In genomic region chr12:71732357-71732712, GRCh38 we compare ENCODE assay signal across 19 cellular contexts.
"Had no signal": no experiment of that assay in that cellular context is flagged by ENCODE, and none has a peak within 500 bp of the region (broad histone marks: within the 10 kb centered on the region; RNA-seq: fewer than 3 reads in every experiment).

No MANE protein-coding gene starts in this region.

- H3K4me3 ChIP-seq: body of pancreas, transverse colon, uterus had no signal

- H3K4me3 Mint-ChIP-seq: activated B cell treated with CpG ODN at 0.5 μM for 24 hours; activated CD4-positive, alpha-beta memory T cell treated with anti-CD3 and anti-CD28 coated beads, Interleukin-2, amount 10 ng/mL, durations not matched to agents 7 days and 5 days; activated naive CD8-positive, alpha-beta T cell treated with anti-CD3 and anti-CD28 coated beads, Interleukin-2, amount 10 ng/mL, durations not matched to agents 7 days and 5 days; activated T-helper 17 cell treated with anti-CD3 and anti-CD28 coated beads, Interleukin-2, amount 50 U/mL, for 72 hours; effector memory CD8-positive, alpha-beta T cell; naive thymus-derived CD4-positive, alpha-beta T cell; stimulated activated naive CD8-positive, alpha-beta T cell treated with anti-CD3 and anti-CD28 coated beads, Interleukin-15, Interleukin-2, amounts not matched to agents 100 ng/mL and 50 ng/mL, for 24 hours; T-helper 2 cell treated with Interferon-gamma antibody and Interleukin-4, amounts not matched to agents 5 μg/mL and 100 μg/mL, for 36 hours had no signal

- H3K9me3 Mint-ChIP-seq: activated B cell treated with CpG ODN at 0.5 μM for 24 hours; activated CD4-positive, alpha-beta memory T cell treated with anti-CD3 and anti-CD28 coated beads, Interleukin-2, amount 10 ng/mL, durations not matched to agents 7 days and 5 days; activated naive CD8-positive, alpha-beta T cell treated with anti-CD3 and anti-CD28 coated beads, Interleukin-2, amount 10 ng/mL, durations not matched to agents 7 days and 5 days; activated T-helper 17 cell treated with anti-CD3 and anti-CD28 coated beads, Interleukin-2, amount 50 U/mL, for 72 hours; effector memory CD8-positive, alpha-beta T cell; naive thymus-derived CD4-positive, alpha-beta T cell; stimulated activated naive CD8-positive, alpha-beta T cell treated with anti-CD3 and anti-CD28 coated beads, Interleukin-15, Interleukin-2, amounts not matched to agents 100 ng/mL and 50 ng/mL, for 24 hours; T-helper 2 cell treated with Interferon-gamma antibody and Interleukin-4, amounts not matched to agents 5 μg/mL and 100 μg/mL, for 36 hours had no signal

- ATAC-seq: activated T-helper 17 cell treated with anti-CD3 and anti-CD28 coated beads, Interleukin-2, amount 50 U/mL, for 72 hours; body of pancreas; effector memory CD8-positive, alpha-beta T cell; left cardiac atrium had no signal

- H3K27ac ChIP-seq: body of pancreas, neutrophil, transverse colon, uterus had no signal

- FAIRE-seq: TTC549 had no signal

- H3K4me1 Mint-ChIP-seq: activated CD4-positive, alpha-beta memory T cell treated with anti-CD3 and anti-CD28 coated beads, Interleukin-2, amount 10 ng/mL, durations not matched to agents 7 days and 5 days; activated naive CD8-positive, alpha-beta T cell treated with anti-CD3 and anti-CD28 coated beads, Interleukin-2, amount 10 ng/mL, durations not matched to agents 7 days and 5 days; naive thymus-derived CD4-positive, alpha-beta T cell had no signal

- DNase-seq: activated B cell treated with CpG ODN at 0.5 μM for 24 hours; activated CD4-positive, alpha-beta memory T cell treated with anti-CD3 and anti-CD28 coated beads, Interleukin-2, amount 10 ng/mL, durations not matched to agents 7 days and 5 days; activated CD4-positive, alpha-beta T cell treated with anti-CD3 and anti-CD28 coated beads for 48 hours; activated naive CD4-positive, alpha-beta T cell; activated naive CD8-positive, alpha-beta T cell treated with anti-CD3 and anti-CD28 coated beads, Interleukin-2, amount 10 ng/mL, durations not matched to agents 7 days and 5 days; activated T-cell treated with anti-CD3 and anti-CD28 coated beads, Interleukin-2, amount 50 U/mL, for 1 hour; amygdala; body of pancreas; effector memory CD8-positive, alpha-beta T cell; left cardiac atrium; mesenchymal stem cell; naive thymus-derived CD4-positive, alpha-beta T cell; transverse colon; uterus had no signal

- H3K9me3 ChIP-seq: body of pancreas, neutrophil, transverse colon, uterus had no signal

- H3K4me1 ChIP-seq: body of pancreas, transverse colon, uterus had no signal

- H3K27me3 Mint-ChIP-seq: activated B cell treated with CpG ODN at 0.5 μM for 24 hours; activated CD4-positive, alpha-beta memory T cell treated with anti-CD3 and anti-CD28 coated beads, Interleukin-2, amount 10 ng/mL, durations not matched to agents 7 days and 5 days; activated naive CD8-positive, alpha-beta T cell treated with anti-CD3 and anti-CD28 coated beads, Interleukin-2, amount 10 ng/mL, durations not matched to agents 7 days and 5 days; activated T-helper 17 cell treated with anti-CD3 and anti-CD28 coated beads, Interleukin-2, amount 50 U/mL, for 72 hours; effector memory CD8-positive, alpha-beta T cell; naive thymus-derived CD4-positive, alpha-beta T cell; stimulated activated naive CD8-positive, alpha-beta T cell treated with anti-CD3 and anti-CD28 coated beads, Interleukin-15, Interleukin-2, amounts not matched to agents 100 ng/mL and 50 ng/mL, for 24 hours had no signal

- H3K36me3 Mint-ChIP-seq: activated naive CD8-positive, alpha-beta T cell treated with anti-CD3 and anti-CD28 coated beads, Interleukin-2, amount 10 ng/mL, durations not matched to agents 7 days and 5 days; naive thymus-derived CD4-positive, alpha-beta T cell had no signal

- H3K27ac Mint-ChIP-seq: activated B cell treated with CpG ODN at 0.5 μM for 24 hours; activated CD4-positive, alpha-beta memory T cell treated with anti-CD3 and anti-CD28 coated beads, Interleukin-2, amount 10 ng/mL, durations not matched to agents 7 days and 5 days; activated naive CD8-positive, alpha-beta T cell treated with anti-CD3 and anti-CD28 coated beads, Interleukin-2, amount 10 ng/mL, durations not matched to agents 7 days and 5 days; activated T-helper 17 cell treated with anti-CD3 and anti-CD28 coated beads, Interleukin-2, amount 50 U/mL, for 72 hours; effector memory CD8-positive, alpha-beta T cell; naive thymus-derived CD4-positive, alpha-beta T cell; stimulated activated naive CD8-positive, alpha-beta T cell treated with anti-CD3 and anti-CD28 coated beads, Interleukin-15, Interleukin-2, amounts not matched to agents 100 ng/mL and 50 ng/mL, for 24 hours; T-helper 2 cell treated with Interferon-gamma antibody and Interleukin-4, amounts not matched to agents 5 μg/mL and 100 μg/mL, for 36 hours had no signal

- H3K27me3 ChIP-seq: body of pancreas, neutrophil, transverse colon, uterus had no signal

- H3K36me3 ChIP-seq: neutrophil, transverse colon, uterus had no signal
